Comparison of ENCODE assay signal across 8 cellular contexts in the genomic region with DNA sequence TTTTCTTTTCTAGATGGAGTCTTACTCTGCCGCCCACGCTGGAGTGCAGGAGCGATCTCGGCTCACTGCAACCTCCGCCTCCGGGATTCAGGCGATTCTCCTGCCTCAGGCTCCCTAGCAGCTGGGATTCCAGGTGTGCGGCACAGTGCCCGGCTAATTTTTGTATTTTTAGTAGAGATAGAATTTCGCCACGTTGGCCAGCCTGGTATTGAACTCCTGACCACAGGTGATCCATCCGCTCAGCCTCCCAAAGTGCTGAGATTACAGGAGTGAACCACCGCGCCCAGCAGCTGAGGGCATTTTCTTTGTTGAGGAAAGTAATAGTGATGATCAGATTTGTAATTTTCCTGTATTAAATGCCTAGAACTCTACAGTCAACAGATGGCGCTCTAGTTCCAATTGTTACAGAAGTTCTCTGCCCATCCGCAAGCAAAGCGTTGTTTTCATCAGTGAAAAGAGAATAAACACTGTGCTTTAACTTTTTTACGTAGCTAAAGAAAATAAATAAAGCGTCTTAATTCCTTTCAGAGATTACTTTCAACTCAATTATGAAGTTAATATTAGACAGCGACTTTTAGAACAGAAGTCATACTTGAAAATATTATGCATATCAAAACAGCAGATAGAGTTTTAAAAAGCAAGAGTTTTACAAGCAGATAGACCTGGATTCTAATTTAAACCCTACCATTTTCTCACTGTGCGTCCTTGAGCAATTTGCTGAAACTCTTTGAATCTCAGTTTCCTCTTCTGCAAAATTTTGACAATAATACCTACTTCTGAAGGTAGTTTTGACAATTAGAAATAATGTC.
DNase-seq lines count a peak whose midpoint lies in the region; ATAC-seq and TF ChIP-seq lines count a peak whose summit lies in the region.

No MANE protein-coding gene starts in this region.

- peak overlapping the region; percentile 86 for H2AFZ ChIP-seq in neuronal stem cell (ENCODE audit: low read length)

- H3K4me3 Mint-ChIP-seq in activated B cell treated with CpG ODN at 0.5 μM for 24 hours: no peak overlapping the region

- peaks cover 6% of the 10 kb centered on the region for H3K27me3 Mint-ChIP-seq in activated B cell treated with CpG ODN at 0.5 μM for 24 hours

- H3K27me3 ChIP-seq in cardiac muscle cell: no peaks in the 10 kb centered on the region
- H3K27me3 ChIP-seq in neuronal stem cell (ENCODE audit: control insufficient read depth in 3 of 3, insufficient read depth in 3 of 3, low read depth in 1 of 3, low read length in 3 of 3): no peaks in the 10 kb centered on the region

- H3K27ac Mint-ChIP-seq in activated B cell treated with CpG ODN at 0.5 μM for 24 hours: no peak overlapping the region

- no peak overlapping the region for H4K8ac ChIP-seq in neuronal stem cell (ENCODE audit: low read depth, low read length)

- CTCF ChIA-PET in activated B cell treated with CpG ODN at 0.5 μM for 24 hours (lab: Charles Lee): interaction anchor here (0.6 to 3.9 kb wide), 12 partner anchors 9 to 513 kb away, joined by 3 to 80 read pairs (median 5); a partner anchor contains a TSS

- H3K9me3 ChIP-seq in cardiac muscle cell (ENCODE audit: low read depth): no peaks in the 10 kb centered on the region
- no peaks in the 10 kb centered on the region for H3K9me3 ChIP-seq in neuronal stem cell (replicated peaks in 1 of 2; ENCODE audit: control insufficient read depth in 2 of 2, insufficient read depth in 1 of 2, low read depth in 1 of 2, low read length in 2 of 2)

- no peaks in the 10 kb centered on the region for H3K9me3 Mint-ChIP-seq in activated B cell treated with CpG ODN at 0.5 μM for 24 hours

- no peaks in the 10 kb centered on the region for H3K36me3 Mint-ChIP-seq in activated B cell treated with CpG ODN at 0.5 μM for 24 hours (ENCODE audit: low read depth)

- H2BK120ac ChIP-seq in neuronal stem cell (ENCODE audit: low read depth, low read length): no peak overlapping the region

- no CpG with 5 or more reads among the region's 21 CpGs for WGBS in neuronal stem cell (ENCODE audit: extremely low coverage in 2 of 2, insufficient read length in 2 of 2, insufficient replicate concordance in 1 of 2), 2 donors

- H2BK15ac ChIP-seq in neuronal stem cell (ENCODE audit: low read length): peak overlapping the region; percentile 83

- H3K4me3 ChIP-seq in cardiac muscle cell (no peak overlapping the region), foreskin fibroblast (ENCODE audit: low read depth in 1 of 2, low read length in 2 of 2) (peak overlapping the region; percentile 39 to 49), neuronal stem cell (ENCODE audit: low read length in 2 of 2) (no peak overlapping the region)

- no peak overlapping the region for H2BK12ac ChIP-seq in neuronal stem cell (ENCODE audit: low read length)

- no peak overlapping the region for H4K91ac ChIP-seq in neuronal stem cell (ENCODE audit: low read depth, low read length, poor library complexity)

- H3K14ac ChIP-seq in neuronal stem cell (ENCODE audit: low read length): no peak overlapping the region

- H2BK5ac ChIP-seq in neuronal stem cell (ENCODE audit: low read length): no peak overlapping the region

- POLR2A ChIA-PET in activated B cell treated with CpG ODN at 0.5 μM for 24 hours (lab: Charles Lee): interaction anchor here (0.9 kb wide), 1 partner anchor 508 kb away, joined by 3 read pairs; a partner anchor contains a TSS

- H3K4ac ChIP-seq in neuronal stem cell (ENCODE audit: low read length): no peak overlapping the region

- H3K23ac ChIP-seq in neuronal stem cell (ENCODE audit: low read depth, low read length, poor library complexity): no peak overlapping the region

- H3K4me1 ChIP-seq in cardiac muscle cell (ENCODE audit: low read depth) (no peaks in the 10 kb centered on the region), neuronal stem cell (ENCODE audit: control insufficient read depth in 2 of 2, insufficient read depth in 1 of 2, low read depth in 1 of 2, low read length in 2 of 2) (no peaks in the 10 kb centered on the region)

- ATAC-seq in Right ventricle myocardium inferior (no peak), HG02981 (IDR thresholded peaks at IDR 0.05; ENCODE audit: unreplicated experiment) (peak; percentile 50), activated B cell treated with CpG ODN at 0.5 μM for 24 hours (ENCODE audit: low read depth) (peak; percentile 38), HG03460 (IDR thresholded peaks at IDR 0.05; ENCODE audit: unreplicated experiment) (no peak)

- H3K4me2 ChIP-seq in neuronal stem cell (ENCODE audit: insufficient read depth, low read length, poor library complexity, severe bottlenecking): peak overlapping the region; percentile 23

- H3K79me1 ChIP-seq in neuronal stem cell (ENCODE audit: low read depth, low read length): no peaks in the 10 kb centered on the region

- DNase-seq in cardiac muscle cell (ENCODE audit: low read depth in 1 of 2, low spot score in 1 of 2): peak; percentile 83 to 85
- DNase-seq in Right ventricle myocardium inferior (ENCODE audit: missing footprints): no peak
- DNase-seq in NCI-H345 (lab: John Stamatoyannopoulos, UW): peak; percentile 79
- DNase-seq in activated B cell treated with CpG ODN at 0.5 μM for 24 hours: no peak
- peak; percentile 62 to 88 for DNase-seq in foreskin fibroblast
- peak; percentile 62 for DNase-seq in neuronal stem cell (ENCODE audit: low spot score)

- TF ChIP-seq CTCF in cardiac muscle cell (IDR thresholded peaks at IDR 0.05; ENCODE audit: low read depth, low read length) (peak; percentile 72), activated B cell treated with CpG ODN at 0.5 μM for 24 hours (IDR thresholded peaks at IDR 0.05) (peak; percentile 78), foreskin fibroblast (IDR thresholded peaks at IDR 0.05; ENCODE audit: low read depth, low read length) (peak; percentile 64)

- intact Hi-C loops in Right ventricle myocardium inferior (cut with DNase I): no loop called here
- intact Hi-C loops in activated B cell treated with CpG ODN at 0.5 μM for 24 hours (cut with micrococcal nuclease): loop anchor here (5.0 kb wide), 3 partner anchors 905 to 1940 kb away; a partner anchor contains a TSS

- no peak overlapping the region for H2AK5ac ChIP-seq in neuronal stem cell (ENCODE audit: low read depth, low read length)

- H3K9ac ChIP-seq in neuronal stem cell (ENCODE audit: low read depth, low read length, poor library complexity): no peak overlapping the region

- H3K36me3 ChIP-seq in cardiac muscle cell: no peaks in the 10 kb centered on the region
- no peaks in the 10 kb centered on the region for H3K36me3 ChIP-seq in neuronal stem cell (replicated peaks in 1 of 2; ENCODE audit: control insufficient read depth in 2 of 2, insufficient read depth in 2 of 2, low read length in 2 of 2)

- H3K18ac ChIP-seq in neuronal stem cell (ENCODE audit: low read length): no peak overlapping the region

- H3K27ac ChIP-seq in cardiac muscle cell (no peak overlapping the region), neuronal stem cell (replicated peaks; ENCODE audit: low read length) (no peak overlapping the region)

- peaks cover 4% of the 10 kb centered on the region for H3K4me1 Mint-ChIP-seq in activated B cell treated with CpG ODN at 0.5 μM for 24 hours

Comparison
In these comparisons a context has a peak if more than half of its experiments do, and no peak if none do; other contexts are left out.
1. DNase-seq: peak in cardiac muscle cell (2 of 2), NCI-H345 (single experiment), foreskin fibroblast (2 of 2) and neuronal stem cell (single experiment); none in Right ventricle myocardium inferior (single experiment) and activated B cell treated with CpG ODN at 0.5 μM for 24 hours (single experiment).
2. H3K4me3 ChIP-seq: peak in foreskin fibroblast (2 of 2); none in cardiac muscle cell (single experiment) and neuronal stem cell (0 of 2).
3. ATAC-seq: peak in HG02981 (single experiment) and activated B cell treated with CpG ODN at 0.5 μM for 24 hours (single experiment); none in Right ventricle myocardium inferior (single experiment) and HG03460 (single experiment).
4. Peak in every context shown above with its lines, with median percentiles within 50 percentile points of each other: CTCF ChIP-seq.